In the genomic region with DNA sequence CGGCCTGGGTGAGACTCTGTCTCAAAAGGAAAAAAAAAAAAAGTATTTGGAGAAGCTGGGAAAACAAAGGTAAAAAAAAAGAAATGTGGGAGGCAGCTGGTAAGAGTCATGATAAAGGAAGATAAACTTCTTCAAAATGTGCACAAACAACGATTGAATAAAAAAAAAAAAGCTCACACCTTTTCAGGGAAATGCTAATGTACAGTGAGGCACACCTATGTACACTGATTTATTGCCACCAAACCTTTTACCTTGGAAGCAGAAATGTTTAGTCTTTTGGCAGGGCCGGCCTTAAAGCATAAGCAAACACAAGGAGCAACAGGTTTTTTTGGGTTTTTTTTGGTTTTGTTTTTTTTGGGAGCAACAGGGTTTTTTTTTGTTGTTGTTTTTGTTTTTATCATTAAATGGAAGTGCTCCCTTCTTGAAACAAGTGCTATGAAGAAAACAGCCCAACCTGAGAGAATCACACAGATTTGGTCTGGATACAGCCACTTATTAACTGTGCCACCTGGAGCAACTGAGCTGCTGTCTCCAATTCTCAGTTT, we compare ENCODE assay signal across 22 cellular contexts. TPM values are rescaled to one million over a fixed set of nuclear protein-coding genes. Genes with fewer than 3 reads are reported as not detected.
A peak's percentile ranks its signal among the peaks of the same experiment; 100 is the strongest.
DNase-seq lines count a peak whose midpoint lies in the region; ATAC-seq, FAIRE-seq and TF ChIP-seq lines count a peak whose summit lies in the region.
"Had no signal": no experiment of that assay in that cellular context is flagged by ENCODE, and none has a peak within 500 bp of the region (broad histone marks: within the 10 kb centered on the region; RNA-seq: fewer than 3 reads in every experiment).

No MANE protein-coding gene starts in this region.

- no peaks in the 10 kb centered on the region for H3K9me3 ChIP-seq in pancreas
- H3K9me3 ChIP-seq in thyroid gland, result no peaks in the 10 kb centered on the region
- H3K9me3 ChIP-seq: BLaER1 treated with 17β-estradiol and CSF1 and Interleukin-3, amounts not matched to agents 10 nM and 100 nM; HAP-1 had no signal

- WGBS in pancreas, 2 donors, result 11 to 20% methylated on average over 3 of the region's 3 CpGs
- 51 to 57% methylated on average over 3 of the region's 3 CpGs for WGBS in thyroid gland, 2 donors

- H3K36me3 ChIP-seq in pancreas (no peaks in the 10 kb centered on the region), thyroid gland (no peaks in the 10 kb centered on the region)
- H3K36me3 ChIP-seq: BLaER1 treated with 17β-estradiol and CSF1 and Interleukin-3, amounts not matched to agents 10 nM and 100 nM; HAP-1 had no signal

- intact Hi-C loops in pancreas (cut with DNase I), result no loop called here
- intact Hi-C loops in thyroid gland (cut with DNase I), result no loop called here
- intact Hi-C loops in Right ventricle myocardium superior (cut with DNase I), result no loop called here

- H3K4me3 ChIP-seq in LNCaP clone FGC (ENCODE audit: low read depth, low read length), result no peak overlapping the region
- no peak overlapping the region for H3K4me3 ChIP-seq in pancreas
- no peak overlapping the region for H3K4me3 ChIP-seq in thyroid gland (replicated peaks in 1 of 3)
- H3K4me3 ChIP-seq: BLaER1 treated with 17β-estradiol and CSF1 and Interleukin-3, amounts not matched to agents 10 nM and 100 nM; GM23338; HAP-1; SK-N-MC had no signal

- TF ChIP-seq POLR2A in thyroid gland (IDR thresholded peaks at IDR 0.05), result no peak

- H3K27ac ChIP-seq in VCaP (peak overlapping the region; percentile 63), pancreas (peak overlapping the region in 3 of 4 donors; percentile 48 to 74 (median 58)), thyroid gland (peak overlapping the region in 2 of 3 donors; percentile 91 to 92)
- H3K27ac ChIP-seq: KMS-11, SK-N-MC had no signal

- ATAC-seq in pancreas (no peak), Right ventricle myocardium superior (ENCODE audit: poor library complexity) (no peak)
- ATAC-seq: CD8-positive, alpha-beta T cell; GM23338 had no signal

- TF ChIP-seq CTCF in LNCaP clone FGC (IDR thresholded peaks at IDR 0.05; ENCODE audit: control insufficient read depth, extremely low read depth, insufficient read depth) (no peak), VCaP (conservative IDR thresholded peaks at IDR 0.05) (no peak), pancreas (IDR thresholded peaks at IDR 0.05) (no peak), thyroid gland (IDR thresholded peaks at IDR 0.05) (no peak)

- no peaks in the 10 kb centered on the region for H3K27me3 ChIP-seq in pancreas
- H3K27me3 ChIP-seq in thyroid gland, result no peaks in the 10 kb centered on the region
- H3K27me3 ChIP-seq: BLaER1 treated with 17β-estradiol and CSF1 and Interleukin-3, amounts not matched to agents 10 nM and 100 nM had no signal

- DNase-seq in LNCaP clone FGC (ENCODE audit: low read depth), result peak; percentile 17
- DNase-seq in pancreas, result no peak
- DNase-seq in thyroid gland, result no peak
- no peak for DNase-seq in SHP77 treated with DMSO at 0.1 percent for 48 hours (lab: John Stamatoyannopoulos, UW)
- no peak for DNase-seq in Right ventricle myocardium superior
- no peak for DNase-seq in inferior parietal cortex (ENCODE audit: extremely low spot score)
- DNase-seq: CD8-positive, alpha-beta T cell; DND-41; NCI-H1694; NCI-H2081; NCI-H2171; NCI-H345; NCI-H526; SHP77 had no signal

- peaks cover 0 to 22% (median 5%) of the 10 kb centered on the region in 3 donors for H3K4me1 ChIP-seq in pancreas
- H3K4me1 ChIP-seq in thyroid gland, result peaks cover 21 to 39% of the 10 kb centered on the region in 2 donors
- H3K4me1 ChIP-seq: HAP-1 had no signal

- FAIRE-seq in pancreas (lab: Jason Lieb, UNC), result no peak
- FAIRE-seq: GM12892, GM18507 had no signal

RNA-seq across cellular contexts. Expression of gene KCNJ2, which starts 29.8 kb away (rescaled TPM):
- total RNA-seq in pancreas, result 1 to 10 TPM in 2 of 6 donors, under 1 TPM in 4; 0.32 to 2.3 (median 0.60) TPM
- polyA plus RNA-seq in pancreas, result under 1 TPM; 0.38 to 0.75 TPM
- 1 to 10 TPM in 3 of 4 donors, under 1 TPM in 1; 0.93 to 4.3 (median 1.7) TPM for total RNA-seq in thyroid gland
- total RNA-seq in Right ventricle myocardium superior, result 47.1 TPM
- total RNA-seq: CD8-positive, alpha-beta T cell had no signal
